Comparison of ENCODE assay signal across 24 cellular contexts in genomic region chr2:708667-709066, GRCh38. TPM values are rescaled to one million over a fixed set of nuclear protein-coding genes. Genes with fewer than 3 reads are reported as not detected.
A peak's percentile ranks its signal among the peaks of the same experiment; 100 is the strongest.
DNase-seq lines count a peak whose midpoint lies in the region; ATAC-seq, FAIRE-seq and TF ChIP-seq lines count a peak whose summit lies in the region.
"Had no signal": no experiment of that assay in that cellular context is flagged by ENCODE, and none has a peak within 500 bp of the region (broad histone marks: within the 10 kb centered on the region; RNA-seq: fewer than 3 reads in every experiment).

No MANE protein-coding gene starts in this region.

- H3K4ac ChIP-seq in trophoblast cell (ENCODE audit: low read depth, low read length) = no peak overlapping the region

- DNase-seq in G401 (ENCODE audit: low spot score) = peak; percentile 13
- DNase-seq in WTC11 (ENCODE audit: low spot score) = no peak
- DNase-seq in kidney = peak; percentile 67
- DNase-seq in trophoblast cell = no peak
- no peak for DNase-seq in stimulated activated naive CD8-positive, alpha-beta T cell treated with anti-CD3 and anti-CD28 coated beads, Interleukin-15, amount 100 ng/mL, for 72 hours
- DNase-seq in GM03348 (ENCODE audit: low spot score) = no peak
- DNase-seq in endodermal cell = no peak
- DNase-seq in stimulated activated naive CD4-positive, alpha-beta T cell treated with Interleukin-2 at 50 U/mL for 16 hours (lab: John Stamatoyannopoulos, UW) = no peak
- DNase-seq: CD4-positive, CD25-positive, alpha-beta regulatory T cell; DMS153; GOT3; HCEC 1CT; Karpas-422; MV-4-11; NCI-H1105; NCI-H1436 treated with DMSO at 0.1 percent for 48 hours; NCI-H187 treated with DMSO at 0.1 percent for 48 hours; NCI-H524 treated with DMSO at 0.1 percent for 48 hours; NCI-H774; SJCRH30 had no signal

- in situ Hi-C loops in G401 (cut with HindIII; ENCODE audit: low sequenced_read_pairs) = no loop called here

- no peak overlapping the region for H2BK12ac ChIP-seq in trophoblast cell (ENCODE audit: low read length)

- POLR2A ChIA-PET in WTC11 (lab: Charles Lee) = no interaction called here

- no peak overlapping the region for H2AK5ac ChIP-seq in trophoblast cell (ENCODE audit: low read length)

- CTCF ChIA-PET in WTC11 (lab: Charles Lee) = no interaction called here

- H3K4me2 ChIP-seq in trophoblast cell (ENCODE audit: low read length) = no peak overlapping the region
- H3K4me2 ChIP-seq: BLaER1 had no signal

- H3K9ac ChIP-seq in kidney (ENCODE audit: low read length in 2 of 2) (no peak overlapping the region), trophoblast cell (ENCODE audit: low read length) (no peak overlapping the region), endodermal cell (ENCODE audit: extremely low read depth, low read length, poor library complexity, severe bottlenecking) (no peak overlapping the region)
- H3K9ac ChIP-seq: BLaER1 had no signal

- no peak overlapping the region for H4K91ac ChIP-seq in trophoblast cell (ENCODE audit: low read depth, low read length)

- H3K27me3 Mint-ChIP-seq in WTC11 (ENCODE audit: low read depth) = peaks cover 14% of the 10 kb centered on the region
- peaks cover 37% of the 10 kb centered on the region for H3K27me3 Mint-ChIP-seq in stimulated activated naive CD8-positive, alpha-beta T cell treated with anti-CD3 and anti-CD28 coated beads, Interleukin-15, amount 100 ng/mL, for 72 hours
- no peaks in the 10 kb centered on the region for H3K27me3 Mint-ChIP-seq in endodermal cell (ENCODE audit: insufficient read depth)

- H3K27me3 ChIP-seq in trophoblast cell (ENCODE audit: insufficient read depth, low read length) (no peaks in the 10 kb centered on the region), endodermal cell (ENCODE audit: control insufficient read depth, insufficient read depth, low read length, poor library complexity, severe bottlenecking) (no peaks in the 10 kb centered on the region)
- H3K27me3 ChIP-seq: BLaER1 had no signal

- peaks cover 3% of the 10 kb centered on the region for H3K4me1 Mint-ChIP-seq in WTC11
- H3K4me1 Mint-ChIP-seq in stimulated activated naive CD8-positive, alpha-beta T cell treated with anti-CD3 and anti-CD28 coated beads, Interleukin-15, amount 100 ng/mL, for 72 hours = peaks cover 12% of the 10 kb centered on the region
- peaks cover 9% of the 10 kb centered on the region for H3K4me1 Mint-ChIP-seq in endodermal cell
- H3K4me1 Mint-ChIP-seq: CD4-positive, CD25-positive, alpha-beta regulatory T cell had no signal

- TF ChIP-seq CTCF in WTC11 (IDR thresholded peaks at IDR 0.05) (no peak), kidney (IDR thresholded peaks at IDR 0.05; ENCODE audit: borderline replicate concordance, extremely low read depth, insufficient read depth) (no peak), endodermal cell (conservative IDR thresholded peaks at IDR 0.05) (no peak)

- no peaks in the 10 kb centered on the region for H3K9me3 ChIP-seq in kidney (ENCODE audit: control insufficient read depth in 1 of 2, low read length in 2 of 2)
- no peaks in the 10 kb centered on the region for H3K9me3 ChIP-seq in trophoblast cell (ENCODE audit: insufficient read depth, low read depth, low read length)
- H3K9me3 ChIP-seq in endodermal cell (ENCODE audit: control insufficient read depth, low read length) = no peaks in the 10 kb centered on the region
- H3K9me3 ChIP-seq: SJCRH30 had no signal

- FAIRE-seq in kidney (lab: Jason Lieb, UNC) = no peak
- FAIRE-seq: A204.1, RCC 7860 had no signal

- H2BK120ac ChIP-seq in trophoblast cell (ENCODE audit: insufficient read depth, low read length, poor library complexity) = no peak overlapping the region

- H3K27ac ChIP-seq in kidney (ENCODE audit: low read depth in 2 of 2, low read length in 2 of 2) (no peak overlapping the region), trophoblast cell (ENCODE audit: low read depth, low read length) (no peak overlapping the region), endodermal cell (ENCODE audit: low read depth, low read length) (no peak overlapping the region)
- H3K27ac ChIP-seq: BLaER1, SJCRH30 had no signal

- H2AFZ ChIP-seq in trophoblast cell (ENCODE audit: insufficient read depth, low read length, poor library complexity) = no peak overlapping the region

- H4K8ac ChIP-seq in trophoblast cell (ENCODE audit: low read depth, low read length) = no peak overlapping the region

- no peaks in the 10 kb centered on the region for H3K79me2 ChIP-seq in trophoblast cell (ENCODE audit: control insufficient read depth, insufficient read depth, low read length, poor library complexity)

- H4K12ac ChIP-seq in trophoblast cell (ENCODE audit: low read depth, low read length) = peak overlapping the region; percentile 59

- peak; percentile 20; the same call in 1 of the 2 replicates for ATAC-seq in WTC11
- no peak for ATAC-seq in stimulated activated naive CD8-positive, alpha-beta T cell treated with anti-CD3 and anti-CD28 coated beads, Interleukin-15, amount 100 ng/mL, for 72 hours
- ATAC-seq: SK-N-SH treated with all-trans-retinoic acid at 6 μM for 48 hours had no signal

- H3K23ac ChIP-seq in trophoblast cell (ENCODE audit: low read length) = no peak overlapping the region

- no peak overlapping the region for H3K14ac ChIP-seq in trophoblast cell (ENCODE audit: low read length)

- no CpG with 5 or more reads among the region's 18 CpGs for WGBS in trophoblast cell (ENCODE audit: extremely low coverage, insufficient coverage, insufficient read length)
- 79 to 90% methylated on average over 14 to 18 of the region's 18 CpGs for WGBS in endodermal cell (ENCODE audit: insufficient coverage in 1 of 2, insufficient read length in 1 of 2), 2 experiments

- H3K36me3 Mint-ChIP-seq in WTC11 = peaks cover 4% of the 10 kb centered on the region; the same call in 1 of the 2 replicates
- no peaks in the 10 kb centered on the region for H3K36me3 Mint-ChIP-seq in endodermal cell (ENCODE audit: low read depth)
- H3K36me3 Mint-ChIP-seq: CD4-positive, CD25-positive, alpha-beta regulatory T cell had no signal

- no peak overlapping the region for H2BK5ac ChIP-seq in trophoblast cell (ENCODE audit: low read depth, low read length, poor library complexity)

- no peaks in the 10 kb centered on the region for H3K36me3 ChIP-seq in kidney (ENCODE audit: control insufficient read depth in 1 of 2, insufficient read depth in 2 of 2, low read length in 2 of 2)
- no peaks in the 10 kb centered on the region for H3K36me3 ChIP-seq in trophoblast cell (ENCODE audit: control insufficient read depth in 1 of 2, insufficient read depth in 2 of 2, low read length in 2 of 2)
- no peaks in the 10 kb centered on the region for H3K36me3 ChIP-seq in endodermal cell (ENCODE audit: control insufficient read depth, insufficient read depth, low read length)
- H3K36me3 ChIP-seq: BLaER1, SJCRH30 had no signal

- H3K9me3 Mint-ChIP-seq in WTC11 = peaks cover 16% of the 10 kb centered on the region
- no peaks in the 10 kb centered on the region for H3K9me3 Mint-ChIP-seq in stimulated activated naive CD8-positive, alpha-beta T cell treated with anti-CD3 and anti-CD28 coated beads, Interleukin-15, amount 100 ng/mL, for 72 hours
- H3K9me3 Mint-ChIP-seq in endodermal cell = peaks cover 5% of the 10 kb centered on the region

- no peaks in the 10 kb centered on the region for H3K79me1 ChIP-seq in trophoblast cell (ENCODE audit: low read length)

- H3K4me1 ChIP-seq in kidney (ENCODE audit: control insufficient read depth in 1 of 2, insufficient read depth in 1 of 2, low read depth in 1 of 2, low read length in 2 of 2) = no peaks in the 10 kb centered on the region
- no peaks in the 10 kb centered on the region for H3K4me1 ChIP-seq in trophoblast cell (ENCODE audit: control insufficient read depth in 1 of 2, insufficient read depth in 2 of 2, low read length in 2 of 2)
- peaks cover 3% of the 10 kb centered on the region for H3K4me1 ChIP-seq in endodermal cell (ENCODE audit: control insufficient read depth, insufficient read depth, low read length)
- H3K4me1 ChIP-seq: SJCRH30 had no signal

- H3K27ac Mint-ChIP-seq in WTC11 (no peak overlapping the region), endodermal cell (no peak overlapping the region)
- no peak overlapping the region for H3K27ac Mint-ChIP-seq in stimulated activated naive CD8-positive, alpha-beta T cell treated with anti-CD3 and anti-CD28 coated beads, Interleukin-15, amount 100 ng/mL, for 72 hours
- H3K27ac Mint-ChIP-seq: CD4-positive, CD25-positive, alpha-beta regulatory T cell had no signal

- intact Hi-C loops in kidney (cut with DNase I) = no loop called here

- no peak overlapping the region for H3K18ac ChIP-seq in trophoblast cell (ENCODE audit: low read length)

- no peak overlapping the region for H3K4me3 Mint-ChIP-seq in WTC11
- H3K4me3 Mint-ChIP-seq in stimulated activated naive CD8-positive, alpha-beta T cell treated with anti-CD3 and anti-CD28 coated beads, Interleukin-15, amount 100 ng/mL, for 72 hours = no peak overlapping the region
- H3K4me3 Mint-ChIP-seq in endodermal cell = no peak overlapping the region
- H3K4me3 Mint-ChIP-seq: CD4-positive, CD25-positive, alpha-beta regulatory T cell had no signal

- H3K4me3 ChIP-seq in kidney (ENCODE audit: low read length in 2 of 2) = no peak overlapping the region
- no peak overlapping the region for H3K4me3 ChIP-seq in trophoblast cell (ENCODE audit: low read depth, low read length)
- H3K4me3 ChIP-seq in endodermal cell (ENCODE audit: low read length) = no peak overlapping the region
- H3K4me3 ChIP-seq: BLaER1, SJCRH30 had no signal

TF ChIP-seq in WTC11, 78 proteins besides CTCF, POLR2A, EP300 and RAD21 (continues in another document):
- TF ChIP-seq TCF7 (CRISPR knock-in tag; IDR thresholded peaks at IDR 0.05; ENCODE audit: low read depth) = no peak

RNA-seq across cellular contexts. Expression of gene TMEM18, which starts 31.5 kb away (rescaled TPM):
- total RNA-seq in G401 (2014; rRNA removed; shearing (Covaris generic)) = 18.1 and 39.4 TPM in 2 replicates
- total RNA-seq in WTC11 (2021) (23.9 to 27.4 TPM (median 24.0 TPM) in 3 replicates), kidney (24.0 TPM), endodermal cell (10 to 100 TPM; 19.9 to 20.1 TPM)
- polyA plus RNA-seq in kidney (ENCODE audit: insufficient read depth, low read depth, low replicate concordance) = 29.7 TPM
- polyA plus RNA-seq in trophoblast cell (2013) = 19.0 and 19.9 TPM in 2 replicates
- 28.9 TPM for polyA plus RNA-seq in endodermal cell (2013, experiment 1 of 2)
- polyA plus RNA-seq in endodermal cell (2013, experiment 2 of 2) = 25.7 TPM

Comparison
In these comparisons a context has a peak if more than half of its experiments do, and no peak if none do; other contexts are left out.
1. DNase-seq: peak in G401 (single experiment) and kidney (single experiment); none in WTC11 (single experiment), trophoblast cell (0 of 2), stimulated activated naive CD8-positive, alpha-beta T cell treated with anti-CD3 and anti-CD28 coated beads, Interleukin-15, amount 100 ng/mL, for 72 hours (0 of 2), GM03348 (single experiment), endodermal cell (single experiment) and stimulated activated naive CD4-positive, alpha-beta T cell treated with Interleukin-2 at 50 U/mL for 16 hours (single experiment).